ENCODE assay signal across 13 cellular contexts in the genomic region with DNA sequence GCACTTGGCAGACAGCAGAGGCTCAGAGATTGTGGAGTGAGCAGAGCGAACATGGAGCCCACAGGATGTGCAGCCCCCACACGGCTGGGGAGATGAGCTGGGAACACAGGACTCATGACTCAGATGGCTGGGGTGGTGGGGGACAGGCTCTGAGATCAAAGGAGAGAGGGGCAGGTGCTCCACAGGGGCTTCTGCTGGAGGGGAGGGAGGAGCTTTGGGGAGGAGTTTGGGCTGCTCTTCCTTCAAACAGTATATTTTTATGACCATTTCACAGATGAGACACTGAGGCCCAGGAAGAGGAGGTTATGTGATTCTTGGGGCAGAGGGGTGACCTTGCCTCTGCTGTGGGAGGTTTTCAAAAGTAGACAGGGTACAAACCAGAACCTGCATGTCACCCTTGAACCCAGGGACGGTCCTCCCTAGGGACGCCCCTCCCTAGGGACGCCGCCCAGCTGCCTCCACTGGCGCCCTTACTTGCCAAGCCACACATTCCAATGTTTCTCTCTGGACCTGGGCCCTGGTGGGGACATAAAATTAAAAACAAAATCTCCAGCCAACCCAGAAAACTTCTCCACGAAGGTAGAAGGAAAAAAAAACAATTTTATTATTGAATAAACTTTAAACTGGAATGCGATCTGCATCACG. TPM values are rescaled to one million over a fixed set of nuclear protein-coding genes. Genes with fewer than 3 reads are reported as not detected.
A peak's percentile ranks its signal among the peaks of the same experiment; 100 is the strongest.
DNase-seq lines count a peak whose midpoint lies in the region; ATAC-seq, FAIRE-seq and TF ChIP-seq lines count a peak whose summit lies in the region.
"Had no signal": no experiment of that assay in that cellular context is flagged by ENCODE, and none has a peak within 500 bp of the region (broad histone marks: within the 10 kb centered on the region; RNA-seq: fewer than 3 reads in every experiment).

No MANE protein-coding gene starts in this region.

- H3K27ac ChIP-seq in breast epithelium (peak overlapping the region; percentile 83 to 90), vagina (peak overlapping the region; percentile 88)

- H3K4me1 Mint-ChIP-seq in MCF 10A (ENCODE audit: insufficient read depth, unreplicated experiment) (peaks cover 7% of the 10 kb centered on the region), chondrocyte (ENCODE audit: low read depth) (peaks cover 27% of the 10 kb centered on the region), nephron (peaks cover 46% of the 10 kb centered on the region)

- TF ChIP-seq POLR2A in breast epithelium (IDR thresholded peaks at IDR 0.05) (no peak), vagina (IDR thresholded peaks at IDR 0.05) (no peak)

- H3K9me3 Mint-ChIP-seq in MCF 10A (ENCODE audit: unreplicated experiment) (no peaks in the 10 kb centered on the region), chondrocyte (ENCODE audit: low read depth) (no peaks in the 10 kb centered on the region), nephron (no peaks in the 10 kb centered on the region)

- no peaks in the 10 kb centered on the region for H3K9me3 ChIP-seq in breast epithelium
- H3K9me3 ChIP-seq in vagina: no peaks in the 10 kb centered on the region

- intact Hi-C loops in breast epithelium (cut with DNase I; ENCODE audit: low total_unique reads): no loop called here
- intact Hi-C loops in MCF 10A (cut with micrococcal nuclease): no loop called here
- intact Hi-C loops in vagina (cut with DNase I): no loop called here

- H3K4me1 ChIP-seq in breast epithelium: peaks cover 10 to 17% of the 10 kb centered on the region in 2 donors
- H3K4me1 ChIP-seq in vagina: peaks cover 43% of the 10 kb centered on the region

- no peaks in the 10 kb centered on the region for H3K27me3 ChIP-seq in breast epithelium
- no peaks in the 10 kb centered on the region for H3K27me3 ChIP-seq in vagina

- peak in 1 of 2 donors; percentile 54 for DNase-seq in breast epithelium (ENCODE audit: low spot score in 2 of 2)
- no peak for DNase-seq in MCF 10A (ENCODE audit: unreplicated experiment)
- no peak for DNase-seq in chondrocyte (ENCODE audit: low spot score)
- DNase-seq in vagina (ENCODE audit: extremely low spot score in 2 of 2): no peak
- DNase-seq in D721Med (ENCODE audit: insufficient read length, low spot score): no peak
- DNase-seq in C1 segment of cervical spinal cord (lab: John Stamatoyannopoulos, UW): no peak
- DNase-seq: activated CD4-positive, CD25-positive, alpha-beta regulatory T cell; NCI-H187 treated with DMSO at 0.1 percent for 48 hours; retina had no signal

- H3K27me3 Mint-ChIP-seq in MCF 10A (ENCODE audit: insufficient read depth, unreplicated experiment) (peaks cover 10% of the 10 kb centered on the region), chondrocyte (ENCODE audit: low read depth) (no peaks in the 10 kb centered on the region), nephron (ENCODE audit: low read depth) (peaks cover 9% of the 10 kb centered on the region)

- POLR2A ChIA-PET in MCF 10A (lab: Yijun Ruan, JAX): interaction anchor here (0.7 kb wide), 1 partner anchor 16 kb away, joined by 3 read pairs; no protein-coding TSS in a partner anchor

- H3K4me3 Mint-ChIP-seq in MCF 10A (ENCODE audit: unreplicated experiment) (no peak overlapping the region), chondrocyte (ENCODE audit: unreplicated experiment) (peak overlapping the region; percentile 6), nephron (peak overlapping the region; percentile 55 to 76 (median 75))

- BruUV-seq in MCF 10A (replicated peaks; lab: Mats Ljungman, UMichigan): no TSS peak

- FAIRE-seq in D721Med (lab: Jason Lieb, UNC): no peak
- FAIRE-seq: RCC 7860 had no signal

- H3K4me3 ChIP-seq in breast epithelium (peak overlapping the region in 1 of 3 donors; percentile 25), vagina (peak overlapping the region in 1 of 2 donors; percentile 45)

- ATAC-seq in HG03159 (IDR thresholded peaks at IDR 0.05; ENCODE audit: unreplicated experiment): no peak

- CTCF ChIA-PET in MCF 10A (lab: Yijun Ruan, JAX): interaction anchor here (0.8 to 4.2 kb wide), 2 partner anchors 8 to 22 kb away, joined by 3 to 24 read pairs; no protein-coding TSS in a partner anchor

- no peaks in the 10 kb centered on the region for H3K36me3 ChIP-seq in breast epithelium
- no peaks in the 10 kb centered on the region for H3K36me3 ChIP-seq in vagina

- H3K36me3 Mint-ChIP-seq in MCF 10A (ENCODE audit: insufficient read depth, unreplicated experiment): no peaks in the 10 kb centered on the region
- H3K36me3 Mint-ChIP-seq in chondrocyte (ENCODE audit: low read depth): no peaks in the 10 kb centered on the region
- H3K36me3 Mint-ChIP-seq in nephron (ENCODE audit: low read depth): no peaks in the 10 kb centered on the region

- no peak overlapping the region for H3K27ac Mint-ChIP-seq in MCF 10A (ENCODE audit: low read depth, unreplicated experiment)
- peak overlapping the region; percentile 51 for H3K27ac Mint-ChIP-seq in chondrocyte (ENCODE audit: unreplicated experiment)
- H3K27ac Mint-ChIP-seq in nephron: peak overlapping the region; percentile 81 to 87 (median 82)

- no peak for TF ChIP-seq CTCF in breast epithelium (IDR thresholded peaks at IDR 0.05)
- no peak for TF ChIP-seq CTCF in MCF 10A (IDR thresholded peaks at IDR 0.05; ENCODE audit: unreplicated experiment)
- TF ChIP-seq CTCF in chondrocyte (IDR thresholded peaks at IDR 0.05): no peak
- TF ChIP-seq CTCF in nephron (IDR thresholded peaks at IDR 0.05; ENCODE audit: unreplicated experiment in 3 of 3): no peak
- TF ChIP-seq CTCF in vagina (IDR thresholded peaks at IDR 0.05): no peak
- no peak for TF ChIP-seq CTCF in D721Med (IDR thresholded peaks at IDR 0.05; ENCODE audit: insufficient read depth, missing control alignments)

RNA-seq across cellular contexts. Expression of a gene that starts 1.0 kb away (rescaled TPM):
- total RNA-seq in breast epithelium: 1 to 10 TPM in 1 of 3 donors, under 1 TPM in 1, not detected in 1; 0.98 to 1.3 TPM
- not detected in 2 replicates for total RNA-seq in MCF 10A (2022)
- not detected in 3 replicates for total RNA-seq in chondrocyte
- total RNA-seq in vagina: not detected
- total RNA-seq: esophagus mucosa had no signal

RNA-seq across cellular contexts. Expression of a gene that starts 31.1 kb away (rescaled TPM):
- total RNA-seq in breast epithelium: 10 to 100 TPM; 15.5 to 61.5 (median 57.0) TPM
- total RNA-seq in MCF 10A (2022): not detected in 2 replicates
- total RNA-seq in chondrocyte: not detected in 3 replicates
- total RNA-seq in vagina: 19.4 TPM

Comparison
In these comparisons a context has a peak if more than half of its experiments do, and no peak if none do; other contexts are left out.
1. RNA of a gene that starts 31.1 kb away (total RNA-seq): 15.5 to 61.5 TPM in breast epithelium and 19.4 TPM in vagina (single experiment); not detected in MCF 10A and not detected in chondrocyte; every median in the first group is over 10 times any median in the second.